Comparison of ENCODE assay signal across 22 cellular contexts in the genomic region with DNA sequence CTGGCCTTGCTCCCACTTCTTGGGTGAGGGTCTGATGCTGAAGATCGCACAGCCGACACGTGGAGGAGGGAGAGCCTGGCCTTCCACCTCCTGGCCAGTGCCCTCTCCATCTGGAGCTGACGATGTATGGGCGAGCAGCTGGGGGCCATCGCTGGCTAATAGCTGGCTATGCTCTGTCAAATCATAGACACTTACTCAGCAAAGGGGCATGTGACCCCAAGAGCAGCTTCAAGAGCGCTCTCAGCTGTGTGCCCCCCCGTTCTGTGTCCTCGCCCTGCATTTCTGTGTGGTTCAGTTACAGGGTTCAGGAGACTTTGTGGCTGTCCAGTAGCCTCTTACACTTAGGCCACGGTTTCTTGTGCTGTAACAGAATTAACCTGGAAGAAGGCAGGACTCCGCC. TPM values are rescaled to one million over a fixed set of nuclear protein-coding genes. Genes with fewer than 3 reads are reported as not detected.
"Had no signal": no experiment of that assay in that cellular context is flagged by ENCODE, and none has a peak within 500 bp of the region (broad histone marks: within the 10 kb centered on the region; RNA-seq: fewer than 3 reads in every experiment).

No MANE protein-coding gene starts in this region.

- H3K4me3 ChIP-seq: breast epithelium, mucosa of descending colon, ovary, tibial nerve had no signal

- ATAC-seq: activated CD8-positive, alpha-beta T cell treated with anti-CD3 and anti-CD28 coated beads for 36 hours; activated naive CD4-positive, alpha-beta T cell treated with anti-CD3 and anti-CD28 coated beads, Interleukin-2, amount 50 U/mL, for 72 hours; activated T-cell treated with anti-CD3 and anti-CD28 coated beads, Interleukin-2, amount 50 U/mL, for 4 hours; mucosa of descending colon; sciatic nerve; stimulated activated memory B cell treated with anti-CD40 and anti-IgM and Interleukin-4, amounts not matched to agents 10 μg/mL and 1 μg/mL and 100 μg/mL, for 72 hours had no signal

- H3K36me3 ChIP-seq: breast epithelium, neutrophil, ovary had no signal

- H3K27ac ChIP-seq: neutrophil, ovary, tibial nerve had no signal

- H3K9me3 ChIP-seq: breast epithelium, mucosa of descending colon, neutrophil, ovary, tibial nerve had no signal

- DNase-seq: activated B cell treated with CpG ODN at 0.5 μM for 24 hours; activated CD4-positive, alpha-beta T cell treated with anti-CD3 and anti-CD28 coated beads, Interleukin-2, amount 50 U/mL, for 1 hour; activated CD8-positive, alpha-beta T cell treated with anti-CD3 and anti-CD28 coated beads for 36 hours; activated naive CD4-positive, alpha-beta T cell; activated T-cell treated with anti-CD3 and anti-CD28 coated beads, Interleukin-2, amount 50 U/mL, for 4 hours; central memory CD4-positive, alpha-beta T cell; head of caudate nucleus; mesenchymal stem cell; mucosa of descending colon; ovary; retina; small intestine; stimulated activated CD4-positive, alpha-beta T cell treated with anti-CD3 and anti-CD28 coated beads, Interleukin-1b, Interleukin-23, amount 100 ng/mL, for 48 hours; stimulated activated CD4-positive, alpha-beta T cell treated with anti-CD3 and anti-CD28 coated beads, Interleukin-4, amount 100 ng/mL, for 4 hours; stimulated activated CD8-positive, alpha-beta memory T cell treated with anti-CD3 and anti-CD28 coated beads, Interleukin-4, amount 100 ng/mL, for 48 hours; T-helper 1 cell had no signal

- H3K4me1 ChIP-seq: breast epithelium had no signal

- H3K27me3 ChIP-seq: breast epithelium, neutrophil, ovary, tibial nerve had no signal

RNA-seq across cellular contexts. Expression of gene FBLN1, which starts 26.4 kb away (rescaled TPM):
- total RNA-seq: activated B cell treated with CpG ODN at 0.5 μM for 24 hours had no signal
